Comparison of ENCODE assay signal across 14 cellular contexts in genomic region chr1:109969430-109969829, GRCh38. TPM values are rescaled to one million over a fixed set of nuclear protein-coding genes. Genes with fewer than 3 reads are reported as not detected.
DNase-seq lines count a peak whose midpoint lies in the region; ATAC-seq and TF ChIP-seq lines count a peak whose summit lies in the region.
"Had no signal": no experiment of that assay in that cellular context is flagged by ENCODE, and none has a peak within 500 bp of the region (broad histone marks: within the 10 kb centered on the region; RNA-seq: fewer than 3 reads in every experiment).

No MANE protein-coding gene starts in this region.

- no peak overlapping the region for H3K27ac Mint-ChIP-seq in activated B cell treated with CpG ODN at 0.5 μM for 24 hours
- H3K27ac Mint-ChIP-seq: CD8-positive, alpha-beta T cell had no signal

- WGBS in aorta, 2 donors: 95 to 96% methylated on average over 3 of the region's 3 CpGs

- CTCF ChIA-PET in activated B cell treated with CpG ODN at 0.5 μM for 24 hours (lab: Charles Lee): no interaction called here

- no peak overlapping the region for H3K4me3 Mint-ChIP-seq in activated B cell treated with CpG ODN at 0.5 μM for 24 hours
- H3K4me3 Mint-ChIP-seq: CD8-positive, alpha-beta T cell had no signal

- no peaks in the 10 kb centered on the region for H3K9me3 ChIP-seq in aorta (ENCODE audit: control insufficient read depth, low read length)

- DNase-seq in DMS53 (lab: John Stamatoyannopoulos, UW) (peak; percentile 61), HS-27A (ENCODE audit: low read depth) (peak; percentile 64), activated B cell treated with CpG ODN at 0.5 μM for 24 hours (no peak), foreskin keratinocyte (peak in 1 of 2 donors; percentile 48), NCI-H1105 treated with DMSO at 0.1 percent for 48 hours (lab: John Stamatoyannopoulos, UW) (no peak), SKM-1 treated with dmso at 0.1 percent for 144 hours (lab: John Stamatoyannopoulos, UW; ENCODE audit: unreplicated experiment) (no peak), aorta (no peak)
- DNase-seq: activated CD4-positive, alpha-beta T cell treated with anti-CD3 and anti-CD28 coated beads, Interleukin-2, amount 50 U/mL, for 1 hour; CD8-positive, alpha-beta T cell; Kasumi-1; NCI-H524 treated with DMSO at 0.1 percent for 48 hours had no signal

- ATAC-seq in activated B cell treated with CpG ODN at 0.5 μM for 24 hours (ENCODE audit: low read depth) (peak; percentile 47), foreskin keratinocyte (peak; percentile 58), HG02852 (IDR thresholded peaks at IDR 0.05; ENCODE audit: unreplicated experiment) (no peak), aorta (ENCODE audit: low FRiP score) (no peak)
- ATAC-seq: CD8-positive, alpha-beta T cell; HCT116; left lobe of liver had no signal

- POLR2A ChIA-PET in activated B cell treated with CpG ODN at 0.5 μM for 24 hours (lab: Charles Lee): no interaction called here

- no peak overlapping the region for H3K4me3 ChIP-seq in aorta (ENCODE audit: low read length in 2 of 2)

- H3K9me3 Mint-ChIP-seq in activated B cell treated with CpG ODN at 0.5 μM for 24 hours: peaks cover 4% of the 10 kb centered on the region

- no peaks in the 10 kb centered on the region for H3K36me3 ChIP-seq in aorta (ENCODE audit: control insufficient read depth in 1 of 2, insufficient read depth in 2 of 2, low read length in 1 of 2)

- peaks cover 3% of the 10 kb centered on the region for H3K27me3 ChIP-seq in foreskin keratinocyte
- H3K27me3 ChIP-seq in aorta (ENCODE audit: control insufficient read depth in 1 of 2, insufficient read depth in 2 of 2, low read length in 1 of 2): no peaks in the 10 kb centered on the region

- H3K36me3 Mint-ChIP-seq in activated B cell treated with CpG ODN at 0.5 μM for 24 hours (ENCODE audit: low read depth): no peaks in the 10 kb centered on the region
- H3K36me3 Mint-ChIP-seq: CD8-positive, alpha-beta T cell had no signal

- H3K27ac ChIP-seq in foreskin keratinocyte: no peak overlapping the region
- H3K27ac ChIP-seq in aorta (ENCODE audit: low read depth in 1 of 2, low read length in 2 of 2): no peak overlapping the region

- TF ChIP-seq CTCF in activated B cell treated with CpG ODN at 0.5 μM for 24 hours (IDR thresholded peaks at IDR 0.05) (no peak), foreskin keratinocyte (conservative IDR thresholded peaks at IDR 0.05) (no peak)

- H3K4me1 ChIP-seq in foreskin keratinocyte (peaks cover 3% of the 10 kb centered on the region), aorta (ENCODE audit: control insufficient read depth in 1 of 2, insufficient read depth in 2 of 2, low read length in 2 of 2) (no peaks in the 10 kb centered on the region)

- no peaks in the 10 kb centered on the region for H3K4me1 Mint-ChIP-seq in activated B cell treated with CpG ODN at 0.5 μM for 24 hours

- H3K27me3 Mint-ChIP-seq in activated B cell treated with CpG ODN at 0.5 μM for 24 hours: no peaks in the 10 kb centered on the region

- intact Hi-C loops in activated B cell treated with CpG ODN at 0.5 μM for 24 hours (cut with micrococcal nuclease) (no loop called here), aorta (cut with DNase I) (no loop called here)

RNA-seq across cellular contexts. Expression of gene AHCYL1, which starts 15.1 kb away (rescaled TPM):
- total RNA-seq in activated B cell treated with CpG ODN at 0.5 μM for 24 hours: 40.5 and 41.6 TPM in 2 replicates
- 42.6 and 45.5 TPM in 2 replicates for total RNA-seq in foreskin keratinocyte
- polyA plus RNA-seq in foreskin keratinocyte: 22.1 and 25.2 TPM in 2 replicates
- total RNA-seq in aorta: 10 to 100 TPM; 69.0 to 79.0 TPM
- 10 to 100 TPM; 41.9 to 50.0 TPM for polyA plus RNA-seq in aorta

RNA-seq across cellular contexts. Expression of gene CSF1, which starts 58.8 kb away (rescaled TPM):
- total RNA-seq in activated B cell treated with CpG ODN at 0.5 μM for 24 hours (1.9 and 2.0 TPM in 2 replicates), foreskin keratinocyte (1.8 and 1.9 TPM in 2 replicates), aorta (10 to 100 TPM; 66.8 to 69.1 TPM)
- polyA plus RNA-seq in foreskin keratinocyte (1.2 TPM in 2 replicates), aorta (10 to 100 TPM in 1 of 2 donors, 1 to 10 TPM in 1; 5.0 to 31.4 TPM)

Comparison
In these comparisons a context has a peak if more than half of its experiments do, and no peak if none do; other contexts are left out.
1. DNase-seq: peak in DMS53 (single experiment) and HS-27A (single experiment); none in activated B cell treated with CpG ODN at 0.5 μM for 24 hours (single experiment), NCI-H1105 treated with DMSO at 0.1 percent for 48 hours (single experiment), SKM-1 treated with dmso at 0.1 percent for 144 hours (single experiment) and aorta (0 of 2).
2. ATAC-seq: peak in activated B cell treated with CpG ODN at 0.5 μM for 24 hours (single experiment) and foreskin keratinocyte (single experiment); none in HG02852 (single experiment) and aorta (single experiment).
3. RNA of gene CSF1, which starts 58.8 kb away (total RNA-seq): 66.8 to 69.1 TPM in aorta; 1.9 to 2.0 TPM in activated B cell treated with CpG ODN at 0.5 μM for 24 hours and 1.8 to 1.9 TPM in foreskin keratinocyte; every median in the first group is over 10 times any median in the second.